ENCODE assay signal across 1 cellular context in the genomic region with DNA sequence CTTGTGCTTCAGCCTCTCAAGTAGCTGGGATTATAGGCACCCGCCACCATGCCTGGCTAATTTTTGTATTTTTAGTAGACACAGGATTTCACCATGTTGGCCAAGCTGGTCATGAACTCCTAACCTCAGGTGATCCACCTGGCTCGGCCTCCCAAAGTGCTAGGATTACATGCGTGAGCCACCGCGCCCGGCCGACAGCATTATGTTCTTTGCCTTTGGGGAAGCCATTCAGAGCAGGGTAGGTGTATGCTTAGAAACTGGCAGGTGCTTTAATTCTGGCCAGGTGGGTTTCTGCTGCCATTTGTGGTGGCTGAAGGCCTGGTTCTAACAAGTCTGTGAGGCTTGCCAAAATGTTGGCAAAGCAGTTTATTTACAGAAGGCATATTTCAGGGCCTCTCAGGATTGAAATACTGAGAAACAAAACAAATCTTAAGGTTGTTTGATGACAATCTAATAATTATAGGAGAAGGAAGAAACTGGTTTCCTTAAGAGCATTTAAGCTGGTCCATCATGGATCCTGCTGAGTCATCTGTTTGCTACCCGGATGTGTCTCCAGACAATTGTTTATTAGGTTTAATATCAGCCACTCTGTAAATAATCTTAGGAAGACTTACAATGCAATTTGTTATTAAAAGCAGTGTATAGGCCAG.
A peak's percentile ranks its signal among the peaks of the same experiment; 100 is the strongest.
TF ChIP-seq lines count a peak whose summit lies in the region.

No MANE protein-coding gene starts in this region.

TF ChIP-seq in K562, 482 proteins besides CTCF, POLR2A, EP300 and RAD21:
- TF ChIP-seq EHMT2 (IDR thresholded peaks at IDR 0.05) (no peak), ARNT (IDR thresholded peaks at IDR 0.05) (no peak), FOXJ2 (tag; IDR thresholded peaks at IDR 0.05) (no peak), NFE2L1 (tag; IDR thresholded peaks at IDR 0.05; ENCODE audit: borderline replicate concordance, low read depth) (peak; percentile 27; the same call in 1 of the 2 replicates), POLR2AphosphoS2 (IDR thresholded peaks at IDR 0.05; ENCODE audit: low read length) (no peak), ZBTB8A (IDR thresholded peaks at IDR 0.05; ENCODE audit: partially characterized antibody) (no peak), PTRF (tag; IDR thresholded peaks at IDR 0.05) (no peak), MAFK (IDR thresholded peaks at IDR 0.05; ENCODE audit: low read length) (peak; percentile 71; the same call in 1 of the 2 replicates), MAFF (IDR thresholded peaks at IDR 0.05; ENCODE audit: low read length) (peak; percentile 85), MAFG (tag; conservative IDR thresholded peaks at IDR 0.05) (peak; percentile 88), ZNF316 (IDR thresholded peaks at IDR 0.05) (peak; percentile 95), SETDB1 (IDR thresholded peaks at IDR 0.05; ENCODE audit: low read length) (no peak), C11orf30 (IDR thresholded peaks at IDR 0.05; ENCODE audit: low read depth) (peak; percentile 87), HDAC1 (IDR thresholded peaks at IDR 0.05) (no peak), NFE2 (IDR thresholded peaks at IDR 0.05; ENCODE audit: low read depth) (peak; percentile 56; the same call in 1 of the 2 replicates), ZNF274 (IDR thresholded peaks at IDR 0.05; ENCODE audit: borderline replicate concordance, low read depth, low read length) (no peak)
- TF ChIP-seq, protein P1, sequence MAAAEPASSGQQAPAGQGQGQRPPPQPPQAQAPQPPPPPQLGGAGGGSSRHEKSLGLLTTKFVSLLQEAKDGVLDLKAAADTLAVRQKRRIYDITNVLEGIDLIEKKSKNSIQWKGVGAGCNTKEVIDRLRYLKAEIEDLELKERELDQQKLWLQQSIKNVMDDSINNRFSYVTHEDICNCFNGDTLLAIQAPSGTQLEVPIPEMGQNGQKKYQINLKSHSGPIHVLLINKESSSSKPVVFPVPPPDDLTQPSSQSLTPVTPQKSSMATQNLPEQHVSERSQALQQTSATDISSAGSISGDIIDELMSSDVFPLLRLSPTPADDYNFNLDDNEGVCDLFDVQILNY (CRISPR knock-in tag; IDR thresholded peaks at IDR 0.05): no peak
